ENCODE assay signal across 8 cellular contexts in the genomic region with DNA sequence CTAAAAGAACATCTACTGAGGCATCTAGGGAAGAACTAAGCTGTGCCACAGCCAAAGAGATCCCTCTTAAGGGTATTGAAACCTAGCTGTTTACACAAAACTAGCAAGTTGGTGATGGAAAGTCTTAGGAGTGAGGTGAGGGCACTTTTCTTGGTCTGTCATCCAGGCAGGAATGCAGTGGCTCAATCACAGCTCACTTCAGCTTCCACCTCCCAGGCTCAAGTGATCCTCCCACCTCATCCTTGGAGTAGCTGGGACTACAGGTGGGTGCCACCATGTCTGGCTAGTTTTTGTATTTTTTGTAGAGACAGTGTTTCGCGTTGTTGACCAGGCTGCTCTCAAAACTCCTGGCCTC. TPM values are rescaled to one million over a fixed set of nuclear protein-coding genes. Genes with fewer than 3 reads are reported as not detected.
DNase-seq lines count a peak whose midpoint lies in the region; ATAC-seq and TF ChIP-seq lines count a peak whose summit lies in the region.

No MANE protein-coding gene starts in this region.

- H3K9me3 ChIP-seq in GM23248 (ENCODE audit: low read depth) (no peaks in the 10 kb centered on the region), WERI-Rb-1 (ENCODE audit: severe bottlenecking) (no peaks in the 10 kb centered on the region), skeletal muscle satellite cell (replicated peaks; ENCODE audit: low read length) (no peaks in the 10 kb centered on the region)

- H3K27ac Mint-ChIP-seq in glutamatergic neuron (ENCODE audit: unreplicated experiment), result peak overlapping the region; percentile 98

- peaks cover 36% of the 10 kb centered on the region for H3K4me1 ChIP-seq in GM23248 (ENCODE audit: insufficient read depth)
- peaks cover 45% of the 10 kb centered on the region for H3K4me1 ChIP-seq in skeletal muscle satellite cell (ENCODE audit: control insufficient read depth, insufficient read depth, low read length)

- peaks cover 13% of the 10 kb centered on the region for H3K27me3 Mint-ChIP-seq in glutamatergic neuron (ENCODE audit: unreplicated experiment)

- H3K4me3 Mint-ChIP-seq in glutamatergic neuron (ENCODE audit: unreplicated experiment), result peak overlapping the region; percentile 98

- peaks cover 42% of the 10 kb centered on the region for H3F3A ChIP-seq in GM23248 (ENCODE audit: insufficient read depth)

- peak overlapping the region; percentile 89 for H3K9ac ChIP-seq in GM23248
- H3K9ac ChIP-seq in skeletal muscle satellite cell (ENCODE audit: low read depth, low read length), result peak overlapping the region; percentile 90

- H3K4me3 ChIP-seq in GM23248 (peak overlapping the region; percentile 95; the same call in 1 of the 2 replicates), WERI-Rb-1 (ENCODE audit: low read depth, low read length) (no peak overlapping the region), skeletal muscle satellite cell (ENCODE audit: low read length) (peak overlapping the region; percentile 88)

- no peaks in the 10 kb centered on the region for H4K20me1 ChIP-seq in GM23248 (ENCODE audit: insufficient read depth)

- ATAC-seq in esophagus mucosa, result no peak

- H2AFZ ChIP-seq in GM23248, result no peak overlapping the region

- H3K9me2 ChIP-seq in GM23248 (ENCODE audit: insufficient read depth), result no peaks in the 10 kb centered on the region

- peaks cover 59% of the 10 kb centered on the region for H3K79me2 ChIP-seq in GM23248 (ENCODE audit: insufficient read depth)

- 55 to 58% methylated on average over 2 of the region's 2 CpGs for WGBS in GM23248 (ENCODE audit: low coverage in 1 of 2, low lambda C conversion rate in 2 of 2, missing lambda C conversion rate in 2 of 2), 2 experiments

- peaks cover 23% of the 10 kb centered on the region for H3K4me1 Mint-ChIP-seq in glutamatergic neuron (ENCODE audit: low read depth, unreplicated experiment)

- H3K27me3 ChIP-seq in GM23248 (replicated peaks; ENCODE audit: insufficient read depth) (no peaks in the 10 kb centered on the region), WERI-Rb-1 (ENCODE audit: insufficient read depth, low read depth, severe bottlenecking) (no peaks in the 10 kb centered on the region), skeletal muscle satellite cell (ENCODE audit: control insufficient read depth, insufficient read depth, low read length) (no peaks in the 10 kb centered on the region)

- in situ Hi-C loops in GM23248 (cut with MboI), result no loop called here

- peaks cover 27% of the 10 kb centered on the region for H3K9me3 Mint-ChIP-seq in glutamatergic neuron (ENCODE audit: unreplicated experiment)

- H3K36me3 ChIP-seq in GM23248 (ENCODE audit: low read depth), result peaks cover 30% of the 10 kb centered on the region; the same call in 1 of the 2 replicates
- peaks cover 66% of the 10 kb centered on the region for H3K36me3 ChIP-seq in WERI-Rb-1
- peaks cover 48% of the 10 kb centered on the region for H3K36me3 ChIP-seq in skeletal muscle satellite cell (ENCODE audit: insufficient read depth, low read length)

- peak; percentile 39 for DNase-seq in GM23248
- peak; percentile 5 for DNase-seq in WERI-Rb-1
- no peak for DNase-seq in glutamatergic neuron
- DNase-seq in substantia nigra (lab: John Stamatoyannopoulos, UW), result no peak
- DNase-seq in NCI-H1436 (lab: John Stamatoyannopoulos, UW), result no peak
- no peak for DNase-seq in stimulated activated CD4-positive, alpha-beta T cell treated with anti-CD3 and anti-CD28 coated beads, Interleukin-4, amount 100 ng/mL, for 4 hours

- peak overlapping the region; percentile 95 for H3K4me2 ChIP-seq in GM23248 (ENCODE audit: unreplicated experiment)
- H3K4me2 ChIP-seq in skeletal muscle satellite cell (ENCODE audit: low read length), result peak overlapping the region; percentile 96

- peaks cover 15% of the 10 kb centered on the region for H3K36me3 Mint-ChIP-seq in glutamatergic neuron (ENCODE audit: unreplicated experiment)

- peak overlapping the region; percentile 84; the same call in 1 of the 2 replicates for H3K27ac ChIP-seq in GM23248
- H3K27ac ChIP-seq in WERI-Rb-1, result no peak overlapping the region
- H3K27ac ChIP-seq in substantia nigra (ENCODE audit: low read depth, low read length, poor library complexity, severe bottlenecking), result no peak overlapping the region

- TF ChIP-seq CTCF in WERI-Rb-1 (IDR thresholded peaks at IDR 0.05; ENCODE audit: low read depth, low read length) (no peak), glutamatergic neuron (IDR thresholded peaks at IDR 0.05; ENCODE audit: partially characterized antibody, unreplicated experiment) (no peak)

RNA-seq across cellular contexts. Expression of gene PLEKHO1, which starts 2.4 kb away (rescaled TPM):
- total RNA-seq in GM23248 (2014; rRNA removed; shearing (Covaris generic)), result 24.8 and 26.9 TPM in 2 replicates
- polyA plus RNA-seq in GM23248 (2016; fragmentation: Nextera tagmentation; extraction: Ambion mirVana), result 30.7 and 34.8 TPM in 2 replicates
- 142 TPM for total RNA-seq in glutamatergic neuron (ENCODE audit: unreplicated experiment)
- 24.8 and 27.1 TPM in 2 replicates for total RNA-seq in skeletal muscle satellite cell (2012; rRNA removed)
- 4.1 TPM for total RNA-seq in esophagus mucosa

Comparison
In these comparisons a context has a peak if more than half of its experiments do, and no peak if none do; other contexts are left out.
1. DNase-seq: peak in GM23248 (single experiment) and WERI-Rb-1 (single experiment); none in glutamatergic neuron (single experiment), substantia nigra (0 of 49), NCI-H1436 (single experiment) and stimulated activated CD4-positive, alpha-beta T cell treated with anti-CD3 and anti-CD28 coated beads, Interleukin-4, amount 100 ng/mL, for 4 hours (0 of 2).